Comparison of ENCODE assay signal across 8 cellular contexts in genomic region chr16:25111403-25112166, GRCh38. TPM values are rescaled to one million over a fixed set of nuclear protein-coding genes. Genes with fewer than 3 reads are reported as not detected.
DNase-seq lines count a peak whose midpoint lies in the region; ATAC-seq and TF ChIP-seq lines count a peak whose summit lies in the region.

LCMT1 (plus strand) TSS chr16:25111742; CDS start chr16:25111884, 142 bp downstream.

- H3K4me1 ChIP-seq in ACC112 (ENCODE audit: control insufficient read depth, insufficient read depth, low read length, unreplicated experiment) (peaks cover 15% of the 10 kb centered on the region), breast epithelium (peaks cover 0 to 4% of the 10 kb centered on the region in 2 donors), skeletal muscle tissue (ENCODE audit: control insufficient read depth in 3 of 3, insufficient read depth in 3 of 3, low read length in 3 of 3) (peaks cover 28 to 35% (median 29%) of the 10 kb centered on the region in 3 donors)

- H3K9me3 ChIP-seq in breast epithelium (no peaks in the 10 kb centered on the region), iPS-18c (ENCODE audit: control insufficient read depth, insufficient read depth, low read length) (no peaks in the 10 kb centered on the region), skeletal muscle tissue (ENCODE audit: control insufficient read depth in 3 of 3, low read length in 3 of 3) (no peaks in the 10 kb centered on the region)

- peak; percentile 30 for TF ChIP-seq POLR2A in breast epithelium (IDR thresholded peaks at IDR 0.05)

- H2AFZ ChIP-seq in ACC112 (ENCODE audit: low read length, unreplicated experiment) = peak within 1 kb of the TSS; percentile 95

- TF ChIP-seq CTCF in VCaP (conservative IDR thresholded peaks at IDR 0.05) = no peak
- no peak for TF ChIP-seq CTCF in breast epithelium (IDR thresholded peaks at IDR 0.05)

- H3K79me2 ChIP-seq in ACC112 (ENCODE audit: control insufficient read depth, insufficient read depth, low read length, unreplicated experiment) = peaks cover 44% of the 10 kb centered on the region

- intact Hi-C loops in breast epithelium (cut with DNase I; ENCODE audit: low total_unique reads) = no loop called here

- peak within 1 kb of the TSS; percentile 60 for H3K27ac ChIP-seq in ACC112 (ENCODE audit: low read depth, low read length)
- peak within 1 kb of the TSS; percentile 56; the same call in 1 of the 2 replicates for H3K27ac ChIP-seq in VCaP
- H3K27ac ChIP-seq in breast epithelium = peak within 1 kb of the TSS; percentile 68 to 72
- H3K27ac ChIP-seq in skeletal muscle tissue (ENCODE audit: low read depth, low read length) = peak within 1 kb of the TSS; percentile 92

- ATAC-seq in GM18870 (IDR thresholded peaks at IDR 0.05; ENCODE audit: unreplicated experiment) = peak; percentile 88
- ATAC-seq in HG03135 (IDR thresholded peaks at IDR 0.05; ENCODE audit: unreplicated experiment) = peak; percentile 90

- no peaks in the 10 kb centered on the region for H3K27me3 ChIP-seq in ACC112 (ENCODE audit: insufficient read depth, low read length)
- H3K27me3 ChIP-seq in breast epithelium = no peaks in the 10 kb centered on the region
- H3K27me3 ChIP-seq in skeletal muscle tissue (ENCODE audit: control insufficient read depth in 3 of 3, insufficient read depth in 3 of 3, low read length in 3 of 3) = no peaks in the 10 kb centered on the region

- DNase-seq in NCI-H2196 treated with DMSO at 0.1 percent for 48 hours (lab: John Stamatoyannopoulos, UW; ENCODE audit: unreplicated experiment) = peak; percentile 91
- DNase-seq in breast epithelium (ENCODE audit: low spot score in 2 of 2) = peak; percentile 87 to 96

- H3K4me3 ChIP-seq in ACC112 (ENCODE audit: low read depth, low read length) (peak within 1 kb of the TSS; percentile 98), breast epithelium (peak within 1 kb of the TSS; percentile 58 to 89 (median 89)), iPS-18c (ENCODE audit: insufficient read depth, low read depth, low read length) (peak within 1 kb of the TSS; percentile 86), skeletal muscle tissue (ENCODE audit: low read length in 3 of 3) (peak within 1 kb of the TSS; percentile 93 to 99 (median 96))

- peak within 1 kb of the TSS; percentile 93 to 95 (median 95) for H3K9ac ChIP-seq in skeletal muscle tissue (ENCODE audit: low read depth in 1 of 3, low read length in 3 of 3)

- H3K36me3 ChIP-seq in ACC112 (ENCODE audit: insufficient read depth, low read length) = 0 out of 2 replicates have a peak, but pooled peaks cover 4% of the 10 kb centered on the region
- H3K36me3 ChIP-seq in breast epithelium = no peaks in the 10 kb centered on the region
- H3K36me3 ChIP-seq in skeletal muscle tissue (ENCODE audit: control insufficient read depth in 3 of 3, insufficient read depth in 3 of 3, low read length in 3 of 3) = peaks cover 0 to 15% (median under 1%) of the 10 kb centered on the region in 3 donors

RNA-seq across cellular contexts. Expression of gene LCMT1, which starts in this region (rescaled TPM):
- 10 to 100 TPM; 26.9 to 38.3 (median 30.4) TPM for total RNA-seq in breast epithelium
- 40.2 TPM for total RNA-seq in skeletal muscle tissue

Comparison
In these comparisons a context has a peak if more than half of its experiments do, and no peak if none do; other contexts are left out.
1. Peak in every context shown above with its lines: DNase-seq, ATAC-seq, H3K4me3 ChIP-seq and H3K27ac ChIP-seq.